In the genomic region with DNA sequence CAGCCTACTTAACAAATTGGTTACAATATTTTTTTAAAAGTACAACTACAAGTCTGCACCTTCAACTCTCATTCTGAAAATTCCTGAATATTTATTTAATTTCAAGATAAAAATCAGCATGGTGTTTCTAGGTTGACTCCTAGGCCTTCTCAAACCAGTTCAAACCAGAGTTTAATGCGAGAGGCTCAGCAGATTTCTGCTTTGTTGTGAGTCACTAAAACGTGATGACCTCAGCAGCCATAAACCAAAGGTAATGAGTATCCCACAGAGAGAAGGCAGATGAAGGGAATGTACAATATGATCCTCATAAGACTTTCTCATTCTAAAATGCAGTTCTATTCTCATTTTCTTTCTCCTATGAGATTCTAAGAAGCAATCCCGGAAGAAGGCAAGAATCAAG, we compare ENCODE assay signal across 8 cellular contexts. TPM values are rescaled to one million over a fixed set of nuclear protein-coding genes. Genes with fewer than 3 reads are reported as not detected.
A peak's percentile ranks its signal among the peaks of the same experiment; 100 is the strongest.
DNase-seq lines count a peak whose midpoint lies in the region; ATAC-seq and TF ChIP-seq lines count a peak whose summit lies in the region.

No MANE protein-coding gene starts in this region.

- H3K4me3 ChIP-seq in WI38 (ENCODE audit: low read depth, low read length): peak overlapping the region; percentile 90
- peak overlapping the region; percentile 67 for H3K4me3 ChIP-seq in retinal pigment epithelial cell (ENCODE audit: low read length)

- ATAC-seq in HG03045 (IDR thresholded peaks at IDR 0.05; ENCODE audit: unreplicated experiment): no peak
- ATAC-seq in GM19351 (IDR thresholded peaks at IDR 0.05; ENCODE audit: unreplicated experiment): no peak

- DNase-seq in EH (ENCODE audit: low read depth): peak; percentile 81
- peak; percentile 91 for DNase-seq in M059J (ENCODE audit: low read depth)
- DNase-seq in fibroblast of gingiva (ENCODE audit: low read depth): peak; percentile 67
- DNase-seq in retinal pigment epithelial cell (ENCODE audit: low read depth): peak; percentile 52
- no peak for DNase-seq in NCI-H187 treated with DMSO at 0.1 percent for 48 hours (lab: John Stamatoyannopoulos, UW)

- TF ChIP-seq CTCF in WI38 (IDR thresholded peaks at IDR 0.05; ENCODE audit: low read depth, low read length) (no peak), retinal pigment epithelial cell (conservative IDR thresholded peaks at IDR 0.05; ENCODE audit: low read depth, low read length) (no peak)

RNA-seq across cellular contexts. Expression of a gene that starts 1.5 kb away (rescaled TPM):
- total RNA-seq in M059J (2014; rRNA removed; shearing (Covaris generic)): 22.0 and 26.7 TPM in 2 replicates

RNA-seq across cellular contexts. Expression of a gene that starts 15.1 kb away (rescaled TPM):
- not detected in 2 replicates for total RNA-seq in M059J (2014; rRNA removed; shearing (Covaris generic))
